ENCODE assay signal across 27 cellular contexts in the genomic region with DNA sequence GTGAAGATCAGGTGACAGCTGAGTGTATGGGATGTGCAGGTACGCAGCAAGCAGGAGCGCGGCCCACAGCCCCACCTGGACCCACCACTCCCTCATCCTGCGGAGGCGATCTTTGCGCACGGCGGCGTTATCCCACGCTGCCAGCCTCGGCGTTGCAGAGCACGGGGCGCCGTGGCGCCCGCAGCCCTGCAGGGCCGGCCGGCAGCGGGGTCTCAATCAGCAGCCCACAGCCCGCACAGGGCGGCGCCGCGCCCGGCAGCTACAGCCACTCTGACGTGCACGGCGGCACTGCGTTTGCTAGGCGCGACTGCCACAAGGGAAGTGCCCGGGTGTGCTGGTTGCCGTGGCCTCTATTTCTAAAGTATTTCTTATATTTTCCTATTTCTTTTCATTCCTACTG.
"Had no signal": no experiment of that assay in that cellular context is flagged by ENCODE, and none has a peak within 500 bp of the region (broad histone marks: within the 10 kb centered on the region; RNA-seq: fewer than 3 reads in every experiment).

No MANE protein-coding gene starts in this region.

- H3K36me3 ChIP-seq: brain microvascular endothelial cell, pancreas, sigmoid colon had no signal

- H2AFZ ChIP-seq: hepatocyte had no signal

- ATAC-seq: activated naive CD8-positive, alpha-beta T cell treated with anti-CD3 and anti-CD28 coated beads, Interleukin-2, amount 50 U/mL, for 24 hours; activated T-cell treated with anti-CD3 and anti-CD28 coated beads, Interleukin-2, amount 50 U/mL, for 72 hours; esophagus mucosa; pancreas; T-helper 17 cell had no signal

- H3K4me3 Mint-ChIP-seq: activated CD4-positive, alpha-beta memory T cell treated with anti-CD3 and anti-CD28 coated beads for 36 hours; activated naive CD4-positive, alpha-beta T cell treated with anti-CD3 and anti-CD28 coated beads, Interleukin-2, amount 10 ng/mL, durations not matched to agents 7 days and 5 days; activated naive CD8-positive, alpha-beta T cell treated with anti-CD3 and anti-CD28 coated beads, Interleukin-2, amount 50 U/mL, for 24 hours; activated T-cell treated with anti-CD3 and anti-CD28 coated beads, Interleukin-2, amount 50 U/mL, for 72 hours; immature natural killer cell; nephron; T-helper 17 cell had no signal

- H3K27ac ChIP-seq: brain microvascular endothelial cell, hepatocyte, pancreas, sigmoid colon had no signal

- FAIRE-seq: colon, endothelial cell of umbilical vein, pancreas had no signal

- H3K27me3 ChIP-seq: brain microvascular endothelial cell, hepatocyte, pancreas had no signal

- H3K4me1 Mint-ChIP-seq: activated naive CD4-positive, alpha-beta T cell treated with anti-CD3 and anti-CD28 coated beads, Interleukin-2, amount 10 ng/mL, durations not matched to agents 7 days and 5 days; activated naive CD8-positive, alpha-beta T cell treated with anti-CD3 and anti-CD28 coated beads, Interleukin-2, amount 50 U/mL, for 24 hours; immature natural killer cell; nephron had no signal

- H3K4me1 ChIP-seq: pancreas, sigmoid colon had no signal

- DNase-seq: activated CD4-positive, alpha-beta memory T cell treated with anti-CD3 and anti-CD28 coated beads for 36 hours; activated CD4-positive, alpha-beta T cell treated with anti-CD3 and anti-CD28 coated beads for 4 hours; activated CD4-positive, CD25-positive, alpha-beta regulatory T cell; activated effector memory CD4-positive, alpha-beta T cell treated with Interleukin-2 at 50 U/mL for 16 hours; activated naive CD4-positive, alpha-beta T cell treated with anti-CD3 and anti-CD28 coated beads, Interleukin-2, amount 10 ng/mL, durations not matched to agents 7 days and 5 days; activated naive CD8-positive, alpha-beta T cell treated with anti-CD3 and anti-CD28 coated beads, Interleukin-2, amount 50 U/mL, for 24 hours; activated T-cell treated with anti-CD3 and anti-CD28 coated beads, Interleukin-2, amount 50 U/mL, for 72 hours; brain microvascular endothelial cell; central memory CD4-positive, alpha-beta T cell; effector memory CD4-positive, alpha-beta T cell; foreskin melanocyte; immature natural killer cell; kidney glomerular epithelial cell; mesenchymal stem cell; sigmoid colon; stimulated activated CD4-positive, alpha-beta T cell treated with anti-CD3 and anti-CD28 coated beads, Interleukin-2, amount 100 ng/mL, for 48 hours; stimulated activated CD8-positive, alpha-beta memory T cell treated with anti-CD3 and anti-CD28 coated beads, Interleukin-4, amount 100 ng/mL, for 48 hours; stimulated activated naive CD4-positive, alpha-beta T cell; SW 1271; T-helper 17 cell had no signal

- H3K27ac Mint-ChIP-seq: activated CD4-positive, alpha-beta memory T cell treated with anti-CD3 and anti-CD28 coated beads for 36 hours; activated naive CD4-positive, alpha-beta T cell treated with anti-CD3 and anti-CD28 coated beads, Interleukin-2, amount 10 ng/mL, durations not matched to agents 7 days and 5 days; activated naive CD8-positive, alpha-beta T cell treated with anti-CD3 and anti-CD28 coated beads, Interleukin-2, amount 50 U/mL, for 24 hours; activated T-cell treated with anti-CD3 and anti-CD28 coated beads, Interleukin-2, amount 50 U/mL, for 72 hours; immature natural killer cell; nephron; T-helper 17 cell had no signal

- H3K9me3 ChIP-seq: pancreas, sigmoid colon had no signal

- H3K9me3 Mint-ChIP-seq: activated CD4-positive, alpha-beta memory T cell treated with anti-CD3 and anti-CD28 coated beads for 36 hours; activated naive CD4-positive, alpha-beta T cell treated with anti-CD3 and anti-CD28 coated beads, Interleukin-2, amount 10 ng/mL, durations not matched to agents 7 days and 5 days; activated naive CD8-positive, alpha-beta T cell treated with anti-CD3 and anti-CD28 coated beads, Interleukin-2, amount 50 U/mL, for 24 hours; nephron had no signal

- H3K4me2 ChIP-seq: hepatocyte, smooth muscle cell had no signal

- H3K36me3 Mint-ChIP-seq: activated CD4-positive, alpha-beta memory T cell treated with anti-CD3 and anti-CD28 coated beads for 36 hours; activated naive CD4-positive, alpha-beta T cell treated with anti-CD3 and anti-CD28 coated beads, Interleukin-2, amount 10 ng/mL, durations not matched to agents 7 days and 5 days; immature natural killer cell had no signal

- H3K4me3 ChIP-seq: hepatocyte, pancreas, sigmoid colon, smooth muscle cell had no signal

- H3K27me3 Mint-ChIP-seq: activated naive CD4-positive, alpha-beta T cell treated with anti-CD3 and anti-CD28 coated beads, Interleukin-2, amount 10 ng/mL, durations not matched to agents 7 days and 5 days had no signal

- H3K79me2 ChIP-seq: hepatocyte had no signal
